1 cellular context compared by ENCODE assay signal in the genomic region with DNA sequence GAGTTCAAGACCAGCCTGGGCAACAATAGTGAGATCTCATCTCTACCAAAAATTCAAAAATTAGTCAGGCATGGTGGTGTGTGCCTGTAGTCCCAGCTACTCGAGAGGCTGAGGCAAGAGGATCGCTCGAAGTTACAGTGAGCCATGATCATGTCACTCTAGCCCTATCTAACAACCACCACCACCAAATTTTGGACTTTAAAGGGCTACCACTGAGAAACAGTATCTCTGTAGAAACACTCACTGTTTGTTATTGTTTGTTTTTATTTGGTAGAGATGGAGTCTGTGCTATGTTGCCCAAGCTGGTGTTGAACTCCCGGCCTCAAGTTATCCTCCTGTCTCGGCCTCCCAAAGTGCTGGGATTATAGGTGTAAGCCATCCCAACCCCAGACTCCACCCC.
TF ChIP-seq lines count a peak whose summit lies in the region.

No MANE protein-coding gene starts in this region.

TF ChIP-seq in GM12878, 131 proteins besides CTCF, POLR2A, EP300 and RAD21:
- TF ChIP-seq HDGF (IDR thresholded peaks at IDR 0.05): peak; percentile 36; the same call in 1 of the 2 replicates
- no peak for TF ChIP-seq TCF3 (IDR thresholded peaks at IDR 0.05; ENCODE audit: borderline replicate concordance, insufficient read depth, low read depth, low read length)
